ENCODE assay signal across 2 cellular contexts in the genomic region with DNA sequence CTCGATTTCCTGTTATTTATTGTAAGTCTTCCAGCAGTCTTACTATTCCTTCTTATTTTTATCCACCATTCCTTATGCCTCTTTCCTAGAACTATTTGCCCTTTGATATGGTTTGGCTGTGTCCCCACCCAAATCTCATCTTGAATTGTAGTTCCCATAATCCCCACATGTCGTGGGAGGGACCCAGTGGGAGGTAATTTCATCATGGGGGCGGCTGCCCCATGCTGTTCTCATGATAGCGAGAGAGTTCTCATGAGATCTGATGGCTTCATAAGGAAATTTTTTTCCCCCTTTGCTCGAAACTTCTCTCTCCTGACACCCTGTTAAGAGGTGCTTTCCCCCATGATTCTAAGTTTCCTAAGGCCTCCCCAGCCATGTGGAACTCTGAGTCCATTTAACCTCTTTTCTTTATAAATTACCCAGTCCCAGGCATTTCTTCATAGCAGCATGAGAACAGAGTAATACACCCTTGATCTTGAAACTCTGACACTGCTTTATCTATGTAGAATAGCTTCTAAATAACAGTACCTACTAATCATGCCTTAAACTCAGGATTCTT.
A peak's percentile ranks its signal among the peaks of the same experiment; 100 is the strongest.
TF ChIP-seq lines count a peak whose summit lies in the region.

No MANE protein-coding gene starts in this region.

TF ChIP-seq in GM23338, 12 proteins besides CTCF, POLR2A, EP300 and RAD21:
- TF ChIP-seq JUNB (IDR thresholded peaks at IDR 0.05; ENCODE audit: unreplicated experiment) (no peak), ZNF331 (CRISPR knock-in tag; IDR thresholded peaks at IDR 0.05; ENCODE audit: low read depth) (no peak), EZH2 (IDR thresholded peaks at IDR 0.05; ENCODE audit: low read depth, unreplicated experiment) (no peak), ZNF114 (CRISPR knock-in tag; IDR thresholded peaks at IDR 0.05) (no peak)

TF ChIP-seq in K562, 482 proteins besides CTCF, POLR2A, EP300 and RAD21:
- TF ChIP-seq RBM15 (IDR thresholded peaks at IDR 0.05; ENCODE audit: insufficient read depth, low read length), result no peak
- no peak for TF ChIP-seq KDM1A (IDR thresholded peaks at IDR 0.05)
- TF ChIP-seq, protein P1, sequence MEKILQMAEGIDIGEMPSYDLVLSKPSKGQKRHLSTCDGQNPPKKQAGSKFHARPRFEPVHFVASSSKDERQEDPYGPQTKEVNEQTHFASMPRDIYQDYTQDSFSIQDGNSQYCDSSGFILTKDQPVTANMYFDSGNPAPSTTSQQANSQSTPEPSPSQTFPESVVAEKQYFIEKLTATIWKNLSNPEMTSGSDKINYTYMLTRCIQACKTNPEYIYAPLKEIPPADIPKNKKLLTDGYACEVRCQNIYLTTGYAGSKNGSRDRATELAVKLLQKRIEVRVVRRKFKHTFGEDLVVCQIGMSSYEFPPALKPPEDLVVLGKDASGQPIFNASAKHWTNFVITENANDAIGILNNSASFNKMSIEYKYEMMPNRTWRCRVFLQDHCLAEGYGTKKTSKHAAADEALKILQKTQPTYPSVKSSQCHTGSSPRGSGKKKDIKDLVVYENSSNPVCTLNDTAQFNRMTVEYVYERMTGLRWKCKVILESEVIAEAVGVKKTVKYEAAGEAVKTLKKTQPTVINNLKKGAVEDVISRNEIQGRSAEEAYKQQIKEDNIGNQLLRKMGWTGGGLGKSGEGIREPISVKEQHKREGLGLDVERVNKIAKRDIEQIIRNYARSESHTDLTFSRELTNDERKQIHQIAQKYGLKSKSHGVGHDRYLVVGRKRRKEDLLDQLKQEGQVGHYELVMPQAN (IDR thresholded peaks at IDR 0.05; ENCODE audit: borderline replicate concordance), result no peak
- no peak for TF ChIP-seq CSDE1 (IDR thresholded peaks at IDR 0.05)
- TF ChIP-seq ZSCAN29 (IDR thresholded peaks at IDR 0.05), result no peak
- no peak for TF ChIP-seq TSC22D4 (tag; IDR thresholded peaks at IDR 0.05)
- TF ChIP-seq CC2D1A (IDR thresholded peaks at IDR 0.05), result peak; percentile 80
- no peak for TF ChIP-seq OTX1 (CRISPR knock-in tag; IDR thresholded peaks at IDR 0.05)
- no peak for TF ChIP-seq SPI1 (IDR thresholded peaks at IDR 0.05; ENCODE audit: borderline replicate concordance, low read depth, low read length)
- no peak for TF ChIP-seq ZNF57 (CRISPR knock-in tag; IDR thresholded peaks at IDR 0.05)
- TF ChIP-seq FOXM1 (IDR thresholded peaks at IDR 0.05; ENCODE audit: low read depth), result 0 out of 2 replicates have a peak, but pooled peaks have one; percentile 24
- no peak for TF ChIP-seq FOXM1 (CRISPR knock-in tag; IDR thresholded peaks at IDR 0.05; ENCODE audit: low read depth)
- no peak for TF ChIP-seq ZNF239 (CRISPR knock-in tag; IDR thresholded peaks at IDR 0.05)
- TF ChIP-seq, protein P2, sequence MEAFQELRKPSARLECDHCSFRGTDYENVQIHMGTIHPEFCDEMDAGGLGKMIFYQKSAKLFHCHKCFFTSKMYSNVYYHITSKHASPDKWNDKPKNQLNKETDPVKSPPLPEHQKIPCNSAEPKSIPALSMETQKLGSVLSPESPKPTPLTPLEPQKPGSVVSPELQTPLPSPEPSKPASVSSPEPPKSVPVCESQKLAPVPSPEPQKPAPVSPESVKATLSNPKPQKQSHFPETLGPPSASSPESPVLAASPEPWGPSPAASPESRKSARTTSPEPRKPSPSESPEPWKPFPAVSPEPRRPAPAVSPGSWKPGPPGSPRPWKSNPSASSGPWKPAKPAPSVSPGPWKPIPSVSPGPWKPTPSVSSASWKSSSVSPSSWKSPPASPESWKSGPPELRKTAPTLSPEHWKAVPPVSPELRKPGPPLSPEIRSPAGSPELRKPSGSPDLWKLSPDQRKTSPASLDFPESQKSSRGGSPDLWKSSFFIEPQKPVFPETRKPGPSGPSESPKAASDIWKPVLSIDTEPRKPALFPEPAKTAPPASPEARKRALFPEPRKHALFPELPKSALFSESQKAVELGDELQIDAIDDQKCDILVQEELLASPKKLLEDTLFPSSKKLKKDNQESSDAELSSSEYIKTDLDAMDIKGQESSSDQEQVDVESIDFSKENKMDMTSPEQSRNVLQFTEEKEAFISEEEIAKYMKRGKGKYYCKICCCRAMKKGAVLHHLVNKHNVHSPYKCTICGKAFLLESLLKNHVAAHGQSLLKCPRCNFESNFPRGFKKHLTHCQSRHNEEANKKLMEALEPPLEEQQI (IDR thresholded peaks at IDR 0.05), result peak; percentile 88
- TF ChIP-seq, protein P3, sequence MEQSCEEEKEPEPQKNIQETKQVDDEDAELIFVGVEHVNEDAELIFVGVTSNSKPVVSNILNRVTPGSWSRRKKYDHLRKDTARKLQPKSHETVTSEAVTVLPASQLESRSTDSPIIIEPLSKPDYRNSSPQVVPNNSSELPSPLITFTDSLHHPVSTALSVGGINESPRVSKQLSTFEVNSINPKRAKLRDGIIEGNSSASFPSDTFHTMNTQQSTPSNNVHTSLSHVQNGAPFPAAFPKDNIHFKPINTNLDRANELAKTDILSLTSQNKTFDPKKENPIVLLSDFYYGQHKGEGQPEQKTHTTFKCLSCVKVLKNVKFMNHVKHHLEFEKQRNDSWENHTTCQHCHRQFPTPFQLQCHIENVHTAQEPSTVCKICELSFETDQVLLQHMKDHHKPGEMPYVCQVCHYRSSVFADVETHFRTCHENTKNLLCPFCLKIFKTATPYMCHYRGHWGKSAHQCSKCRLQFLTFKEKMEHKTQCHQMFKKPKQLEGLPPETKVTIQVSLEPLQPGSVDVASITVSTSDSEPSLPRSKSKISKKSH (CRISPR knock-in tag; IDR thresholded peaks at IDR 0.05), result no peak
- TF ChIP-seq, protein P4, sequence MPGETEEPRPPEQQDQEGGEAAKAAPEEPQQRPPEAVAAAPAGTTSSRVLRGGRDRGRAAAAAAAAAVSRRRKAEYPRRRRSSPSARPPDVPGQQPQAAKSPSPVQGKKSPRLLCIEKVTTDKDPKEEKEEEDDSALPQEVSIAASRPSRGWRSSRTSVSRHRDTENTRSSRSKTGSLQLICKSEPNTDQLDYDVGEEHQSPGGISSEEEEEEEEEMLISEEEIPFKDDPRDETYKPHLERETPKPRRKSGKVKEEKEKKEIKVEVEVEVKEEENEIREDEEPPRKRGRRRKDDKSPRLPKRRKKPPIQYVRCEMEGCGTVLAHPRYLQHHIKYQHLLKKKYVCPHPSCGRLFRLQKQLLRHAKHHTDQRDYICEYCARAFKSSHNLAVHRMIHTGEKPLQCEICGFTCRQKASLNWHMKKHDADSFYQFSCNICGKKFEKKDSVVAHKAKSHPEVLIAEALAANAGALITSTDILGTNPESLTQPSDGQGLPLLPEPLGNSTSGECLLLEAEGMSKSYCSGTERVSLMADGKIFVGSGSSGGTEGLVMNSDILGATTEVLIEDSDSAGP (CRISPR knock-in tag; IDR thresholded peaks at IDR 0.05), result no peak
- TF ChIP-seq MXI1 (IDR thresholded peaks at IDR 0.05; ENCODE audit: low read depth, low read length), result no peak
- no peak for TF ChIP-seq HNRNPH1 (optimal IDR thresholded peaks at IDR 0.05; ENCODE audit: low read depth, low read length)
- no peak for TF ChIP-seq ZNF707 (CRISPR knock-in tag; conservative IDR thresholded peaks at IDR 0.05)
